Comparison of ENCODE assay signal across 27 cellular contexts in genomic region chr21:10627316-10627863, GRCh38.
"Had no signal": no experiment of that assay in that cellular context is flagged by ENCODE, and none has a peak within 500 bp of the region (broad histone marks: within the 10 kb centered on the region; RNA-seq: fewer than 3 reads in every experiment).

No MANE protein-coding gene starts in this region.

- H3K27me3 ChIP-seq: adrenal gland, Peyer's patch, SJCRH30 had no signal

- H3K9me3 Mint-ChIP-seq: activated CD4-positive, alpha-beta T cell treated with anti-CD3 and anti-CD28 coated beads, Interleukin-2, amount 10 ng/mL, durations not matched to agents 7 days and 5 days; activated T-helper 17 cell treated with anti-CD3 and anti-CD28 coated beads, Interleukin-2, amount 50 U/mL, for 72 hours had no signal

- H3K9ac ChIP-seq: SK-N-SH had no signal

- DNase-seq: activated CD4-positive, alpha-beta memory T cell treated with anti-CD3 and anti-CD28 coated beads, Interleukin-2, amount 10 ng/mL, durations not matched to agents 7 days and 5 days; activated CD4-positive, alpha-beta T cell treated with anti-CD3 and anti-CD28 coated beads, Interleukin-2, amount 10 ng/mL, durations not matched to agents 7 days and 5 days; activated CD4-positive, CD25-positive, alpha-beta regulatory T cell; activated naive CD4-positive, alpha-beta T cell treated with anti-CD3 and anti-CD28 coated beads, Interleukin-2, amount 50 U/mL, for 16 hours; activated naive CD8-positive, alpha-beta T cell treated with anti-CD3 and anti-CD28 coated beads, Interleukin-2, amount 10 ng/mL, durations not matched to agents 7 days and 5 days; activated T-cell treated with anti-CD3 and anti-CD28 coated beads for 4 hours; activated T-cell treated with anti-CD3 and anti-CD28 coated beads, Interleukin-2, amount 50 U/mL, for 48 hours; adrenal gland; anterior cingulate cortex; central memory CD4-positive, alpha-beta T cell; KG1; NCI-H1092; NCI-H1417 treated with DMSO at 0.1 percent for 48 hours; NCI-H1694; NCI-H2029; NCI-H2107; NCI-H524 treated with DMSO at 0.1 percent for 48 hours; NCI-H82; Peyer's patch; Right ventricle myocardium superior; SJCRH30; SK-N-SH; T-helper 1 cell had no signal

- H3K9me3 ChIP-seq: adrenal gland, SJCRH30 had no signal

- H3K36me3 Mint-ChIP-seq: activated naive CD8-positive, alpha-beta T cell treated with anti-CD3 and anti-CD28 coated beads, Interleukin-2, amount 10 ng/mL, durations not matched to agents 7 days and 5 days had no signal

- H3K4me1 ChIP-seq: adrenal gland, breast epithelium, Peyer's patch, SJCRH30 had no signal

- ATAC-seq: activated T-helper 17 cell treated with anti-CD3 and anti-CD28 coated beads, Interleukin-2, amount 50 U/mL, for 72 hours had no signal

- H3K27me3 Mint-ChIP-seq: activated CD4-positive, alpha-beta memory T cell treated with anti-CD3 and anti-CD28 coated beads, Interleukin-2, amount 10 ng/mL, durations not matched to agents 7 days and 5 days; activated CD4-positive, alpha-beta T cell treated with anti-CD3 and anti-CD28 coated beads, Interleukin-2, amount 10 ng/mL, durations not matched to agents 7 days and 5 days; activated naive CD8-positive, alpha-beta T cell treated with anti-CD3 and anti-CD28 coated beads, Interleukin-2, amount 10 ng/mL, durations not matched to agents 7 days and 5 days; activated T-helper 17 cell treated with anti-CD3 and anti-CD28 coated beads, Interleukin-2, amount 50 U/mL, for 72 hours had no signal

- H3K4me3 Mint-ChIP-seq: activated CD4-positive, alpha-beta memory T cell treated with anti-CD3 and anti-CD28 coated beads, Interleukin-2, amount 10 ng/mL, durations not matched to agents 7 days and 5 days; activated CD4-positive, alpha-beta T cell treated with anti-CD3 and anti-CD28 coated beads, Interleukin-2, amount 10 ng/mL, durations not matched to agents 7 days and 5 days; activated naive CD8-positive, alpha-beta T cell treated with anti-CD3 and anti-CD28 coated beads, Interleukin-2, amount 10 ng/mL, durations not matched to agents 7 days and 5 days; activated T-helper 17 cell treated with anti-CD3 and anti-CD28 coated beads, Interleukin-2, amount 50 U/mL, for 72 hours had no signal

- H3K27ac Mint-ChIP-seq: activated CD4-positive, alpha-beta memory T cell treated with anti-CD3 and anti-CD28 coated beads, Interleukin-2, amount 10 ng/mL, durations not matched to agents 7 days and 5 days; activated CD4-positive, alpha-beta T cell treated with anti-CD3 and anti-CD28 coated beads, Interleukin-2, amount 10 ng/mL, durations not matched to agents 7 days and 5 days; activated naive CD8-positive, alpha-beta T cell treated with anti-CD3 and anti-CD28 coated beads, Interleukin-2, amount 10 ng/mL, durations not matched to agents 7 days and 5 days; activated T-helper 17 cell treated with anti-CD3 and anti-CD28 coated beads, Interleukin-2, amount 50 U/mL, for 72 hours had no signal

- H3K4me2 ChIP-seq: SK-N-SH had no signal

- H3K4me1 Mint-ChIP-seq: activated CD4-positive, alpha-beta memory T cell treated with anti-CD3 and anti-CD28 coated beads, Interleukin-2, amount 10 ng/mL, durations not matched to agents 7 days and 5 days; activated CD4-positive, alpha-beta T cell treated with anti-CD3 and anti-CD28 coated beads, Interleukin-2, amount 10 ng/mL, durations not matched to agents 7 days and 5 days; activated naive CD8-positive, alpha-beta T cell treated with anti-CD3 and anti-CD28 coated beads, Interleukin-2, amount 10 ng/mL, durations not matched to agents 7 days and 5 days; activated T-helper 17 cell treated with anti-CD3 and anti-CD28 coated beads, Interleukin-2, amount 50 U/mL, for 72 hours had no signal

- H3K36me3 ChIP-seq: adrenal gland, breast epithelium, Peyer's patch, SJCRH30 had no signal

- H3K9me2 ChIP-seq: SK-N-SH had no signal

- H3K27ac ChIP-seq: adrenal gland, breast epithelium, Peyer's patch, RWPE1, SJCRH30, VCaP had no signal

- H3K4me3 ChIP-seq: adrenal gland, breast epithelium, Peyer's patch, SJCRH30 had no signal
